ENCODE assay signal across 16 cellular contexts in genomic region chr9:87554177-87554940, GRCh38. TPM values are rescaled to one million over a fixed set of nuclear protein-coding genes. Genes with fewer than 3 reads are reported as not detected.
DNase-seq lines count a peak whose midpoint lies in the region; ATAC-seq and TF ChIP-seq lines count a peak whose summit lies in the region.
"Had no signal": no experiment of that assay in that cellular context is flagged by ENCODE, and none has a peak within 500 bp of the region (broad histone marks: within the 10 kb centered on the region; RNA-seq: fewer than 3 reads in every experiment).

No MANE protein-coding gene starts in this region.

- no peak overlapping the region for H3K4me3 Mint-ChIP-seq in CD4-positive, alpha-beta T cell
- no peak overlapping the region for H3K4me3 Mint-ChIP-seq in stimulated activated effector memory CD8-positive, alpha-beta T cell treated with anti-CD3 and anti-CD28 coated beads, Interleukin-12 subunit alpha, Interleukin-12 subunit beta, amount 100 ng/mL, for 72 hours
- no peak overlapping the region for H3K4me3 Mint-ChIP-seq in activated CD4-positive, alpha-beta memory T cell treated with anti-CD3 and anti-CD28 coated beads for 36 hours
- H3K4me3 Mint-ChIP-seq: activated naive CD8-positive, alpha-beta T cell treated with anti-CD3 and anti-CD28 coated beads for 36 hours had no signal

- peak overlapping the region in 6 of 11 experiments; percentile 5 to 88 (median 72); a peak in 12 of 22 replicates for H3K4me2 ChIP-seq in BLaER1 treated with 17β-estradiol and CSF1 and Interleukin-3, amounts not matched to agents 10 nM and 100 nM
- H3K4me2 ChIP-seq: KMS-11 had no signal

- H3K36me3 ChIP-seq in BLaER1 treated with 17β-estradiol and CSF1 and Interleukin-3, amounts not matched to agents 10 nM and 100 nM: no peaks in the 10 kb centered on the region

- DNase-seq in RWPE1 (ENCODE audit: low spot score) (no peak), left ventricle myocardium superior (no peak), sciatic nerve (ENCODE audit: low spot score) (peak; percentile 58), SW480 (ENCODE audit: low spot score) (no peak)
- no peak for DNase-seq in CD4-positive, alpha-beta T cell
- DNase-seq in stimulated activated effector memory CD8-positive, alpha-beta T cell treated with anti-CD3 and anti-CD28 coated beads, Interleukin-12 subunit alpha, Interleukin-12 subunit beta, amount 100 ng/mL, for 72 hours (ENCODE audit: low spot score in 2 of 2): no peak
- no peak for DNase-seq in activated CD4-positive, alpha-beta memory T cell treated with anti-CD3 and anti-CD28 coated beads for 36 hours
- DNase-seq: activated CD4-positive, CD25-positive, alpha-beta regulatory T cell treated with anti-CD3 and anti-CD28 coated beads, Interleukin-2, amount 50 U/mL, for 72 hours; activated naive CD8-positive, alpha-beta T cell treated with anti-CD3 and anti-CD28 coated beads for 36 hours; HCEC 1CT; islet precursor cell; NCI-H1694; NCI-H69; stimulated activated CD4-positive, alpha-beta T cell treated with anti-CD3 and anti-CD28 coated beads, Interleukin-2, amount 100 ng/mL, for 48 hours had no signal

- peaks cover 6% of the 10 kb centered on the region for H3K4me1 Mint-ChIP-seq in CD4-positive, alpha-beta T cell (ENCODE audit: low read depth)
- no peaks in the 10 kb centered on the region for H3K4me1 Mint-ChIP-seq in stimulated activated effector memory CD8-positive, alpha-beta T cell treated with anti-CD3 and anti-CD28 coated beads, Interleukin-12 subunit alpha, Interleukin-12 subunit beta, amount 100 ng/mL, for 72 hours
- H3K4me1 Mint-ChIP-seq in activated CD4-positive, alpha-beta memory T cell treated with anti-CD3 and anti-CD28 coated beads for 36 hours (ENCODE audit: low read depth): no peaks in the 10 kb centered on the region

- ATAC-seq in left ventricle myocardium superior (peak; percentile 11), sciatic nerve (peak; percentile 67)
- ATAC-seq in CD4-positive, alpha-beta T cell (ENCODE audit: poor library complexity): no peak
- no peak for ATAC-seq in stimulated activated effector memory CD8-positive, alpha-beta T cell treated with anti-CD3 and anti-CD28 coated beads, Interleukin-12 subunit alpha, Interleukin-12 subunit beta, amount 100 ng/mL, for 72 hours

- no peaks in the 10 kb centered on the region; a peak in 1 of 22 replicates for H3K9me3 ChIP-seq in BLaER1 treated with 17β-estradiol and CSF1 and Interleukin-3, amounts not matched to agents 10 nM and 100 nM (replicated peaks in 1 of 11)
- no peaks in the 10 kb centered on the region for H3K9me3 ChIP-seq in CD4-positive, alpha-beta T cell (ENCODE audit: control insufficient read depth, low read length)

- peak overlapping the region in 5 of 11 experiments; percentile 17 to 89 (median 83); a peak in 8 of 22 replicates for H3K27ac ChIP-seq in BLaER1 treated with 17β-estradiol and CSF1 and Interleukin-3, amounts not matched to agents 10 nM and 100 nM
- peak overlapping the region; percentile 36; the same call in 1 of the 2 replicates for H3K27ac ChIP-seq in RWPE1
- H3K27ac ChIP-seq in CD4-positive, alpha-beta T cell (ENCODE audit: low read depth, low read length): no peak overlapping the region
- H3K27ac ChIP-seq: KMS-11 had no signal

- H3K27me3 ChIP-seq in BLaER1 treated with 17β-estradiol and CSF1 and Interleukin-3, amounts not matched to agents 10 nM and 100 nM: no peaks in the 10 kb centered on the region
- H3K27me3 ChIP-seq in CD4-positive, alpha-beta T cell (ENCODE audit: control insufficient read depth, insufficient read depth, low read length): no peaks in the 10 kb centered on the region

- POLR2A ChIA-PET in RWPE1 (lab: Yijun Ruan, JAX; ENCODE audit: low non-redundant PET): no interaction called here
- POLR2A ChIA-PET in CD4-positive, alpha-beta T cell (lab: Charles Lee): no interaction called here
- POLR2A ChIA-PET in activated CD4-positive, alpha-beta memory T cell treated with anti-CD3 and anti-CD28 coated beads for 36 hours (lab: Charles Lee): no interaction called here

- no peak overlapping the region for H3K4me3 ChIP-seq in BLaER1 treated with 17β-estradiol and CSF1 and Interleukin-3, amounts not matched to agents 10 nM and 100 nM

- intact Hi-C loops in left ventricle myocardium superior (cut with micrococcal nuclease) (no loop called here), sciatic nerve (cut with DNase I) (no loop called here)
- intact Hi-C loops in CD4-positive, alpha-beta T cell (cut with DNase I, micrococcal nuclease): no loop called here
- intact Hi-C loops in activated CD4-positive, alpha-beta memory T cell treated with anti-CD3 and anti-CD28 coated beads for 36 hours (cut with micrococcal nuclease): no loop called here

- no peak overlapping the region for H3K27ac Mint-ChIP-seq in CD4-positive, alpha-beta T cell
- no peak overlapping the region for H3K27ac Mint-ChIP-seq in stimulated activated effector memory CD8-positive, alpha-beta T cell treated with anti-CD3 and anti-CD28 coated beads, Interleukin-12 subunit alpha, Interleukin-12 subunit beta, amount 100 ng/mL, for 72 hours
- H3K27ac Mint-ChIP-seq in activated CD4-positive, alpha-beta memory T cell treated with anti-CD3 and anti-CD28 coated beads for 36 hours: no peak overlapping the region
- H3K27ac Mint-ChIP-seq: activated naive CD8-positive, alpha-beta T cell treated with anti-CD3 and anti-CD28 coated beads for 36 hours had no signal

- H4K20me1 ChIP-seq in BLaER1 treated with 17β-estradiol and CSF1 and Interleukin-3, amounts not matched to agents 10 nM and 100 nM: peaks cover 0 to 8% (median 0%) of the 10 kb centered on the region in 11 experiments; a peak in 1 of 22 replicates

- CTCF ChIA-PET in RWPE1 (lab: Yijun Ruan, JAX): interaction anchor here (0.7 to 1.0 kb wide), 2 partner anchors 24 to 1343 kb away, joined by 3 read pairs; no protein-coding TSS in a partner anchor
- CTCF ChIA-PET in CD4-positive, alpha-beta T cell (lab: Charles Lee): no interaction called here
- CTCF ChIA-PET in activated CD4-positive, alpha-beta memory T cell treated with anti-CD3 and anti-CD28 coated beads for 36 hours (lab: Charles Lee): no interaction called here

- H3K27me3 Mint-ChIP-seq in CD4-positive, alpha-beta T cell: peaks cover 6% of the 10 kb centered on the region
- H3K27me3 Mint-ChIP-seq in activated CD4-positive, alpha-beta memory T cell treated with anti-CD3 and anti-CD28 coated beads for 36 hours: peaks cover 18% of the 10 kb centered on the region

- H3K36me3 Mint-ChIP-seq in CD4-positive, alpha-beta T cell (ENCODE audit: low read depth): no peaks in the 10 kb centered on the region
- H3K36me3 Mint-ChIP-seq in stimulated activated effector memory CD8-positive, alpha-beta T cell treated with anti-CD3 and anti-CD28 coated beads, Interleukin-12 subunit alpha, Interleukin-12 subunit beta, amount 100 ng/mL, for 72 hours: no peaks in the 10 kb centered on the region
- no peaks in the 10 kb centered on the region for H3K36me3 Mint-ChIP-seq in activated CD4-positive, alpha-beta memory T cell treated with anti-CD3 and anti-CD28 coated beads for 36 hours
- H3K36me3 Mint-ChIP-seq: activated naive CD8-positive, alpha-beta T cell treated with anti-CD3 and anti-CD28 coated beads for 36 hours had no signal

- no peaks in the 10 kb centered on the region for H3K9me3 Mint-ChIP-seq in CD4-positive, alpha-beta T cell
- H3K9me3 Mint-ChIP-seq in stimulated activated effector memory CD8-positive, alpha-beta T cell treated with anti-CD3 and anti-CD28 coated beads, Interleukin-12 subunit alpha, Interleukin-12 subunit beta, amount 100 ng/mL, for 72 hours: no peaks in the 10 kb centered on the region
- H3K9me3 Mint-ChIP-seq in activated CD4-positive, alpha-beta memory T cell treated with anti-CD3 and anti-CD28 coated beads for 36 hours: no peaks in the 10 kb centered on the region
- H3K9me3 Mint-ChIP-seq: activated naive CD8-positive, alpha-beta T cell treated with anti-CD3 and anti-CD28 coated beads for 36 hours had no signal

- H3K9ac ChIP-seq in BLaER1 treated with 17β-estradiol and CSF1 and Interleukin-3, amounts not matched to agents 10 nM and 100 nM: peak overlapping the region in 3 of 11 experiments; percentile 62 to 78 (median 75); a peak in 6 of 22 replicates
- H3K9ac ChIP-seq: KMS-11 had no signal

- H3K4me1 ChIP-seq in BLaER1 treated with 17β-estradiol and CSF1 and Interleukin-3, amounts not matched to agents 10 nM and 100 nM: peaks cover 17 to 85% (median 32%) of the 10 kb centered on the region in 10 experiments

- TF ChIP-seq CTCF in RWPE1 (conservative IDR thresholded peaks at IDR 0.05; ENCODE audit: low read depth): no peak
- TF ChIP-seq CTCF in CD4-positive, alpha-beta T cell (IDR thresholded peaks at IDR 0.05): no peak

RNA-seq across cellular contexts. Expression of gene DAPK1, which starts 56.7 kb away (rescaled TPM):
- total RNA-seq in left ventricle myocardium superior: 10.2 TPM
- 71.1 TPM for total RNA-seq in sciatic nerve
- total RNA-seq in CD4-positive, alpha-beta T cell: 1 to 10 TPM; 2.7 TPM
- total RNA-seq in activated CD4-positive, alpha-beta memory T cell treated with anti-CD3 and anti-CD28 coated beads for 36 hours: 1 to 10 TPM; 1.9 to 3.3 TPM

Comparison
In these comparisons a context has a peak if more than half of its experiments do, and no peak if none do; other contexts are left out.
1. ATAC-seq: peak in left ventricle myocardium superior (single experiment) and sciatic nerve (single experiment); none in CD4-positive, alpha-beta T cell (single experiment) and stimulated activated effector memory CD8-positive, alpha-beta T cell treated with anti-CD3 and anti-CD28 coated beads, Interleukin-12 subunit alpha, Interleukin-12 subunit beta, amount 100 ng/mL, for 72 hours (single experiment).